In the genomic region with DNA sequence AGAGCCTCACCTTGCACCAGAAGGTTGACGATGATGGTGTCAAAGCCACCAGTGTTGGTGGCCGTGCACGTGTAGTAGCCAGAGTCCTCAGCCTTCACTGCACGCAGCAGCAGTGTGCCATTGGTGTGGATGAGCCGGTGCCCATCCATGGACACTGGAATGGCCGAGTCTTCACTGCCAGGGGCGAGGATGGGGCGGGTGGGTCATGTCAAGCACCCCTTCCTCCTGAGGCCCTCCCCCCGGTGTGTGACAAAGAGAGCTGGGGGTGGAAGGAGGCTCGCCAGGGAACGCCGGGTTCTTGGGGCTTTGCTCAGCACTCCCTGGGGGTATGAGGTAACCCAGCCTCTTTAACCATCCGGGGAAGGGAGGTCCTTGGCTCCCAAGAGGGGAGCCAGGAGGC, we compare ENCODE assay signal across 19 cellular contexts.
"Had no signal": no experiment of that assay in that cellular context is flagged by ENCODE, and none has a peak within 500 bp of the region (broad histone marks: within the 10 kb centered on the region; RNA-seq: fewer than 3 reads in every experiment).

No MANE protein-coding gene starts in this region.

- H3K4me3 Mint-ChIP-seq: natural killer cell treated with Interleukin-12 subunit alpha and Interleukin-12 subunit beta and Interleukin-15 and Interleukin-18, amount 100 ng/mL, for 72 hours; stimulated activated naive B cell treated with anti-CD40 and anti-IgM and Interleukin-4, amounts not matched to agents 10 μg/mL and 1 μg/mL and 100 μg/mL, for 72 hours; stimulated activated naive CD8-positive, alpha-beta T cell treated with anti-CD3 and anti-CD28 coated beads, Interleukin-15, amount 100 ng/mL, for 72 hours had no signal

- H3K4me1 ChIP-seq: gastrocnemius medialis, testis, upper lobe of right lung, vagina had no signal

- H3K4me1 Mint-ChIP-seq: stimulated activated naive B cell treated with anti-CD40 and anti-IgM and Interleukin-4, amounts not matched to agents 10 μg/mL and 1 μg/mL and 100 μg/mL, for 72 hours; stimulated activated naive CD8-positive, alpha-beta T cell treated with anti-CD3 and anti-CD28 coated beads, Interleukin-15, amount 100 ng/mL, for 72 hours had no signal

- H3K36me3 Mint-ChIP-seq: natural killer cell treated with Interleukin-12 subunit alpha and Interleukin-12 subunit beta and Interleukin-15 and Interleukin-18, amount 100 ng/mL, for 72 hours had no signal

- H3K9me3 ChIP-seq: gastrocnemius medialis, heart right ventricle, testis, tibial nerve, upper lobe of right lung, vagina had no signal

- ATAC-seq: esophagus mucosa; gastrocnemius medialis; heart right ventricle; left lobe of liver; natural killer cell treated with Interleukin-12 subunit alpha and Interleukin-12 subunit beta and Interleukin-15 and Interleukin-18, amount 100 ng/mL, for 72 hours; sciatic nerve; stimulated activated naive B cell treated with anti-CD40 and anti-IgM and Interleukin-4, amounts not matched to agents 10 μg/mL and 1 μg/mL and 100 μg/mL, for 72 hours; stimulated activated naive CD8-positive, alpha-beta T cell treated with anti-CD3 and anti-CD28 coated beads, Interleukin-15, amount 100 ng/mL, for 72 hours; upper lobe of right lung had no signal

- H3K9me3 Mint-ChIP-seq: natural killer cell treated with Interleukin-12 subunit alpha and Interleukin-12 subunit beta and Interleukin-15 and Interleukin-18, amount 100 ng/mL, for 72 hours; stimulated activated naive B cell treated with anti-CD40 and anti-IgM and Interleukin-4, amounts not matched to agents 10 μg/mL and 1 μg/mL and 100 μg/mL, for 72 hours; stimulated activated naive CD8-positive, alpha-beta T cell treated with anti-CD3 and anti-CD28 coated beads, Interleukin-15, amount 100 ng/mL, for 72 hours had no signal

- H3K27ac Mint-ChIP-seq: natural killer cell treated with Interleukin-12 subunit alpha and Interleukin-12 subunit beta and Interleukin-15 and Interleukin-18, amount 100 ng/mL, for 72 hours; stimulated activated naive B cell treated with anti-CD40 and anti-IgM and Interleukin-4, amounts not matched to agents 10 μg/mL and 1 μg/mL and 100 μg/mL, for 72 hours; stimulated activated naive CD8-positive, alpha-beta T cell treated with anti-CD3 and anti-CD28 coated beads, Interleukin-15, amount 100 ng/mL, for 72 hours had no signal

- H3K36me3 ChIP-seq: gastrocnemius medialis, upper lobe of right lung, vagina had no signal

- H3K27me3 ChIP-seq: testis, upper lobe of right lung, vagina had no signal

- H3K4me3 ChIP-seq: gastrocnemius medialis, heart right ventricle, lung, testis, tibial nerve, upper lobe of right lung, vagina had no signal

- DNase-seq: effector memory CD4-positive, alpha-beta T cell; gastrocnemius medialis; heart right ventricle; hypothalamus; mesenchymal stem cell; midbrain; stimulated activated CD4-positive, alpha-beta T cell treated with anti-CD3 and anti-CD28 coated beads, Interleukin-2, amount 100 ng/mL, for 24 hours; stimulated activated CD4-positive, alpha-beta T cell treated with anti-CD3 and anti-CD28 coated beads, Interleukin-4, amount 100 ng/mL, for 4 hours; stimulated activated naive B cell treated with anti-CD40 and anti-IgM and Interleukin-4, amounts not matched to agents 10 μg/mL and 1 μg/mL and 100 μg/mL, for 72 hours; stimulated activated naive CD8-positive, alpha-beta T cell treated with anti-CD3 and anti-CD28 coated beads, Interleukin-15, amount 100 ng/mL, for 72 hours; testis; upper lobe of right lung had no signal

- H3K27ac ChIP-seq: gastrocnemius medialis, heart right ventricle, testis, tibial nerve, upper lobe of right lung, vagina had no signal
